ENCODE assay signal across 7 cellular contexts in genomic region chr5:55226027-55226933, GRCh38. TPM values are rescaled to one million over a fixed set of nuclear protein-coding genes. Genes with fewer than 3 reads are reported as not detected.
A peak's percentile ranks its signal among the peaks of the same experiment; 100 is the strongest.
DNase-seq lines count a peak whose midpoint lies in the region; ATAC-seq and TF ChIP-seq lines count a peak whose summit lies in the region.

No MANE protein-coding gene starts in this region.

- H3K9me3 Mint-ChIP-seq in HFFc6, result no peaks in the 10 kb centered on the region
- H3K9me3 Mint-ChIP-seq in stimulated activated memory B cell treated with anti-CD40 and anti-IgM and Interleukin-4, amounts not matched to agents 10 μg/mL and 1 μg/mL and 100 μg/mL, for 72 hours, result no peaks in the 10 kb centered on the region

- peaks cover 1% of the 10 kb centered on the region; the same call in 1 of the 2 replicates for H3K36me3 Mint-ChIP-seq in HFFc6 (ENCODE audit: low read depth)
- no peaks in the 10 kb centered on the region for H3K36me3 Mint-ChIP-seq in stimulated activated memory B cell treated with anti-CD40 and anti-IgM and Interleukin-4, amounts not matched to agents 10 μg/mL and 1 μg/mL and 100 μg/mL, for 72 hours

- peak; percentile 84 for TF ChIP-seq CTCF in GM12872 (IDR thresholded peaks at IDR 0.05; ENCODE audit: insufficient read depth, low read depth, low read length)
- TF ChIP-seq CTCF in HFFc6 (IDR thresholded peaks at IDR 0.05), result peak; percentile 80

- H3K27me3 Mint-ChIP-seq in HFFc6 (ENCODE audit: insufficient read depth), result peaks cover 80% of the 10 kb centered on the region
- peaks cover 92% of the 10 kb centered on the region for H3K27me3 Mint-ChIP-seq in stimulated activated memory B cell treated with anti-CD40 and anti-IgM and Interleukin-4, amounts not matched to agents 10 μg/mL and 1 μg/mL and 100 μg/mL, for 72 hours

- H3K4me1 Mint-ChIP-seq in HFFc6 (ENCODE audit: low read depth), result peaks cover 21% of the 10 kb centered on the region
- H3K4me1 Mint-ChIP-seq in stimulated activated memory B cell treated with anti-CD40 and anti-IgM and Interleukin-4, amounts not matched to agents 10 μg/mL and 1 μg/mL and 100 μg/mL, for 72 hours, result peaks cover 42% of the 10 kb centered on the region

- in situ Hi-C loops in T47D (cut with HindIII; ENCODE audit: low pct_unique_long_range_greater_than_20kb, low sequenced_read_pairs), result no loop called here

- H3K4me3 Mint-ChIP-seq in HFFc6, result peak overlapping the region; percentile 53; the same call in 1 of the 2 replicates
- peak overlapping the region; percentile 62 for H3K4me3 Mint-ChIP-seq in stimulated activated memory B cell treated with anti-CD40 and anti-IgM and Interleukin-4, amounts not matched to agents 10 μg/mL and 1 μg/mL and 100 μg/mL, for 72 hours

- no peak overlapping the region for H3K27ac Mint-ChIP-seq in HFFc6
- no peak overlapping the region for H3K27ac Mint-ChIP-seq in stimulated activated memory B cell treated with anti-CD40 and anti-IgM and Interleukin-4, amounts not matched to agents 10 μg/mL and 1 μg/mL and 100 μg/mL, for 72 hours

- peak; percentile 5 for DNase-seq in HFFc6
- peak; percentile 61 for DNase-seq in NCI-H1048 (lab: John Stamatoyannopoulos, UW)
- DNase-seq in SW 1271 (lab: John Stamatoyannopoulos, UW), result peak; percentile 56 to 84
- peak; percentile 92 to 95 for DNase-seq in T47D (ENCODE audit: low read depth in 1 of 2, low spot score in 1 of 2)
- DNase-seq in left kidney (ENCODE audit: low read depth, low spot score), result peak; percentile 91

- peak; percentile 57 for ATAC-seq in stimulated activated memory B cell treated with anti-CD40 and anti-IgM and Interleukin-4, amounts not matched to agents 10 μg/mL and 1 μg/mL and 100 μg/mL, for 72 hours

RNA-seq across cellular contexts. Expression of gene MCIDAS, which starts 0.8 kb away (rescaled TPM):
- total RNA-seq in HFFc6 (2021; fragmentation: NEBNext Ultra II Directional; extraction: Animal tissue kit (Norgen Biotek cat#: 25700)), result not detected

RNA-seq across cellular contexts. Expression of gene CCNO, which starts 7.1 kb away (rescaled TPM):
- under 1 TPM in 4 of 6 experiments, not detected in 2; 0.11 to 0.25 (median 0.13) TPM for total RNA-seq in HFFc6 (2021; fragmentation: NEBNext Ultra II Directional; extraction: Animal tissue kit (Norgen Biotek cat#: 25700))

RNA-seq across cellular contexts. Expression of gene CDC20B, which starts 53.3 kb away (rescaled TPM):
- under 1 TPM in 5 of 6 experiments, not detected in 1; 0.07 to 0.20 (median 0.12) TPM for total RNA-seq in HFFc6 (2021; fragmentation: NEBNext Ultra II Directional; extraction: Animal tissue kit (Norgen Biotek cat#: 25700))

Comparison
In these comparisons a context has a peak if more than half of its experiments do, and no peak if none do; other contexts are left out.
1. Peak in every context shown above with its lines: DNase-seq and ATAC-seq.
2. DNase-seq: peak in every context shown above with its lines; median percentile 94 in T47D; 91 in left kidney; 70 in SW 1271; 61 in NCI-H1048; 5 in HFFc6.